In the genomic region with DNA sequence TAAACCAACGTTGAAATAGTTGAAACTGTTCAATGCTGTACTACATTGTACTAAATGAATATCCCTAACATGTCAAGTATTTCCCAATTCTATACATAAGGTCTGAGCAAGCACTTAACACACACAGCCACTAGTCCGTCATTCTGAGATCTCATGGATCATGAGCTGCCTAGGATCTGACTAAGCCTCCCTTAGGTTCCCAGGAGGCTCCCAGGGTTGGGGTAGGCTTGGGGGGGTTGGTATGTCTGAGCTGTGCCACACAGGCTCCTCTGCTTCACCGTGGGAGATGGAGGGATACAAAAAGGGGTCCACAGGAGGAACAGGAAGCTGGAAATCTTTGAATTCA, we compare ENCODE assay signal across 13 cellular contexts. TPM values are rescaled to one million over a fixed set of nuclear protein-coding genes. Genes with fewer than 3 reads are reported as not detected.
DNase-seq lines count a peak whose midpoint lies in the region; ATAC-seq and TF ChIP-seq lines count a peak whose summit lies in the region.
"Had no signal": no experiment of that assay in that cellular context is flagged by ENCODE, and none has a peak within 500 bp of the region (broad histone marks: within the 10 kb centered on the region; RNA-seq: fewer than 3 reads in every experiment).

No MANE protein-coding gene starts in this region.

- H3K27me3 ChIP-seq in heart left ventricle = peaks cover 0 to 12% (median 0%) of the 10 kb centered on the region in 9 donors
- H3K27me3 ChIP-seq: SJCRH30 had no signal

- TF ChIP-seq CTCF in epithelial cell of esophagus (IDR thresholded peaks at IDR 0.05; ENCODE audit: insufficient read depth, low read depth, low read length, missing control alignments) = peak; percentile 6
- no peak for TF ChIP-seq CTCF in heart left ventricle (IDR thresholded peaks at IDR 0.05)

- H3K4me1 ChIP-seq in heart left ventricle = peaks cover 0 to 13% (median under 1%) of the 10 kb centered on the region in 12 donors
- H3K4me1 ChIP-seq: A549 had no signal

- H3K27ac Mint-ChIP-seq in activated CD4-positive, alpha-beta T cell treated with anti-CD3 and anti-CD28 coated beads, Interleukin-2, amount 10 ng/mL, durations not matched to agents 24 days and 14 days = peak overlapping the region; percentile 89
- H3K27ac Mint-ChIP-seq in activated CD4-positive, alpha-beta memory T cell treated with anti-CD3 and anti-CD28 coated beads for 36 hours = peak overlapping the region; percentile 99
- H3K27ac Mint-ChIP-seq: HFFc6 had no signal

- peak overlapping the region; percentile 95 for H3K4me3 Mint-ChIP-seq in activated CD4-positive, alpha-beta T cell treated with anti-CD3 and anti-CD28 coated beads, Interleukin-2, amount 10 ng/mL, durations not matched to agents 24 days and 14 days
- H3K4me3 Mint-ChIP-seq in activated CD4-positive, alpha-beta memory T cell treated with anti-CD3 and anti-CD28 coated beads for 36 hours = peak overlapping the region; percentile 95
- H3K4me3 Mint-ChIP-seq: HFFc6 had no signal

- CTCF ChIA-PET in activated CD4-positive, alpha-beta memory T cell treated with anti-CD3 and anti-CD28 coated beads for 36 hours (lab: Charles Lee) = interaction anchor here (1.0 to 9.5 kb wide), 6 partner anchors 40 to 133 kb away, joined by 3 to 551 read pairs (median 3); no protein-coding TSS in a partner anchor

- H3K9me3 Mint-ChIP-seq in activated CD4-positive, alpha-beta T cell treated with anti-CD3 and anti-CD28 coated beads, Interleukin-2, amount 10 ng/mL, durations not matched to agents 24 days and 14 days = no peaks in the 10 kb centered on the region
- H3K9me3 Mint-ChIP-seq in activated CD4-positive, alpha-beta memory T cell treated with anti-CD3 and anti-CD28 coated beads for 36 hours = no peaks in the 10 kb centered on the region
- H3K9me3 Mint-ChIP-seq: HFFc6 had no signal

- no peaks in the 10 kb centered on the region for H3K36me3 ChIP-seq in heart left ventricle
- H3K36me3 ChIP-seq: SJCRH30 had no signal

- no peak overlapping the region for H3K27ac ChIP-seq in heart left ventricle
- H3K27ac ChIP-seq: A549, hepatocyte, SJCRH30 had no signal

- POLR2A ChIA-PET in activated CD4-positive, alpha-beta memory T cell treated with anti-CD3 and anti-CD28 coated beads for 36 hours (lab: Charles Lee) = interaction anchor here (4.0 to 9.6 kb wide), 4 partner anchors 51 to 137 kb away, joined by 16 to 394 read pairs (median 220); no protein-coding TSS in a partner anchor

- H3K4me1 Mint-ChIP-seq in activated CD4-positive, alpha-beta T cell treated with anti-CD3 and anti-CD28 coated beads, Interleukin-2, amount 10 ng/mL, durations not matched to agents 24 days and 14 days = peaks cover 93% of the 10 kb centered on the region
- peaks cover 84% of the 10 kb centered on the region for H3K4me1 Mint-ChIP-seq in activated CD4-positive, alpha-beta memory T cell treated with anti-CD3 and anti-CD28 coated beads for 36 hours (ENCODE audit: low read depth)

- intact Hi-C loops in activated CD4-positive, alpha-beta T cell treated with anti-CD3 and anti-CD28 coated beads, Interleukin-2, amount 10 ng/mL, durations not matched to agents 24 days and 14 days (cut with micrococcal nuclease) = loop anchor here (10.0 kb wide), 1 partner anchor 1066 kb away; no protein-coding TSS in a partner anchor
- intact Hi-C loops in activated CD4-positive, alpha-beta memory T cell treated with anti-CD3 and anti-CD28 coated beads for 36 hours (cut with micrococcal nuclease) = loop anchor here (10.0 kb wide), 1 partner anchor 1226 kb away; a partner anchor contains a TSS
- intact Hi-C loops in heart left ventricle (cut with DNase I) = no loop called here

- no peaks in the 10 kb centered on the region for H3K27me3 Mint-ChIP-seq in activated CD4-positive, alpha-beta T cell treated with anti-CD3 and anti-CD28 coated beads, Interleukin-2, amount 10 ng/mL, durations not matched to agents 24 days and 14 days
- no peaks in the 10 kb centered on the region for H3K27me3 Mint-ChIP-seq in activated CD4-positive, alpha-beta memory T cell treated with anti-CD3 and anti-CD28 coated beads for 36 hours

- no peaks in the 10 kb centered on the region for H3K9me3 ChIP-seq in heart left ventricle
- H3K9me3 ChIP-seq: A549, SJCRH30 had no signal

- H3K36me3 Mint-ChIP-seq in activated CD4-positive, alpha-beta T cell treated with anti-CD3 and anti-CD28 coated beads, Interleukin-2, amount 10 ng/mL, durations not matched to agents 24 days and 14 days (ENCODE audit: low read depth) = peaks cover 85% of the 10 kb centered on the region
- peaks cover 96% of the 10 kb centered on the region for H3K36me3 Mint-ChIP-seq in activated CD4-positive, alpha-beta memory T cell treated with anti-CD3 and anti-CD28 coated beads for 36 hours

- ATAC-seq in heart left ventricle = no peak
- ATAC-seq in GM18907 (IDR thresholded peaks at IDR 0.05; ENCODE audit: unreplicated experiment) = no peak
- ATAC-seq: A549 had no signal

- 74 to 79% (median 77%) methylated on average over 3 of the region's 3 CpGs for WGBS in heart left ventricle, 4 donors

- TF ChIP-seq POLR2A in heart left ventricle (IDR thresholded peaks at IDR 0.05) = no peak

- DNase-seq in activated CD4-positive, alpha-beta T cell treated with anti-CD3 and anti-CD28 coated beads, Interleukin-2, amount 10 ng/mL, durations not matched to agents 24 days and 14 days = no peak
- no peak for DNase-seq in activated CD4-positive, alpha-beta T cell treated with anti-CD3 and anti-CD28 coated beads for 4 hours
- DNase-seq in activated CD4-positive, alpha-beta memory T cell treated with anti-CD3 and anti-CD28 coated beads for 36 hours = peak; percentile 44
- peak; percentile 42 for DNase-seq in epithelial cell of esophagus (ENCODE audit: low read depth)
- DNase-seq in skeletal muscle cell (ENCODE audit: low read depth) = peak; percentile 94
- DNase-seq in SIG-M5 (lab: John Stamatoyannopoulos, UW) = no peak
- no peak for DNase-seq in heart left ventricle
- DNase-seq: HFFc6, NCI-H748 treated with DMSO at 0.1 percent for 48 hours, SJCRH30 had no signal

- H3K4me3 ChIP-seq in epithelial cell of esophagus (ENCODE audit: low read length) = no peak overlapping the region
- no peak overlapping the region for H3K4me3 ChIP-seq in skeletal muscle cell (ENCODE audit: low read depth, low read length)
- H3K4me3 ChIP-seq in heart left ventricle = peak overlapping the region in 1 of 12 donors; percentile 23
- H3K4me3 ChIP-seq: A549, hepatocyte, SJCRH30 had no signal

RNA-seq across cellular contexts. Expression of a gene that starts 5.9 kb away (rescaled TPM):
- total RNA-seq in activated CD4-positive, alpha-beta T cell treated with anti-CD3 and anti-CD28 coated beads, Interleukin-2, amount 10 ng/mL, durations not matched to agents 24 days and 14 days = 94.4 and 94.7 TPM in 2 replicates
- total RNA-seq in activated CD4-positive, alpha-beta memory T cell treated with anti-CD3 and anti-CD28 coated beads for 36 hours = 100 to 1,000 TPM; 167 to 174 TPM
- total RNA-seq in heart left ventricle = 1 to 10 TPM in 4 of 9 donors, under 1 TPM in 4, not detected in 1; 0.14 to 5.5 (median 0.85) TPM
- polyA plus RNA-seq in heart left ventricle = under 1 TPM; 0.03 to 0.04 TPM

Comparison
In these comparisons a context has a peak if more than half of its experiments do, and no peak if none do; other contexts are left out.
1. DNase-seq: peak in activated CD4-positive, alpha-beta memory T cell treated with anti-CD3 and anti-CD28 coated beads for 36 hours (single experiment), epithelial cell of esophagus (single experiment) and skeletal muscle cell (single experiment); none in activated CD4-positive, alpha-beta T cell treated with anti-CD3 and anti-CD28 coated beads, Interleukin-2, amount 10 ng/mL, durations not matched to agents 24 days and 14 days (single experiment), activated CD4-positive, alpha-beta T cell treated with anti-CD3 and anti-CD28 coated beads for 4 hours (0 of 2), SIG-M5 (single experiment) and heart left ventricle (0 of 5).
2. RNA of a gene that starts 5.9 kb away (total RNA-seq): 167 to 174 TPM in activated CD4-positive, alpha-beta memory T cell treated with anti-CD3 and anti-CD28 coated beads for 36 hours and 94.4 to 94.7 TPM in activated CD4-positive, alpha-beta T cell treated with anti-CD3 and anti-CD28 coated beads, Interleukin-2, amount 10 ng/mL, durations not matched to agents 24 days and 14 days; 0.14 to 5.5 TPM in heart left ventricle; every median in the first group is over 10 times any median in the second.
3. intact Hi-C loops: an anchor here in activated CD4-positive, alpha-beta T cell treated with anti-CD3 and anti-CD28 coated beads, Interleukin-2, amount 10 ng/mL, durations not matched to agents 24 days and 14 days (10.0 kb wide) and activated CD4-positive, alpha-beta memory T cell treated with anti-CD3 and anti-CD28 coated beads for 36 hours (10.0 kb wide); none called in heart left ventricle.